18 cellular contexts compared by ENCODE assay signal in genomic region chr5:53733853-53734252, GRCh38.
DNase-seq lines count a peak whose midpoint lies in the region; ATAC-seq and TF ChIP-seq lines count a peak whose summit lies in the region.
"Had no signal": no experiment of that assay in that cellular context is flagged by ENCODE, and none has a peak within 500 bp of the region (broad histone marks: within the 10 kb centered on the region; RNA-seq: fewer than 3 reads in every experiment).

No MANE protein-coding gene starts in this region.

- H3K4me2 ChIP-seq in GM23338 (no peak overlapping the region), PC-3 (ENCODE audit: low read length) (no peak overlapping the region)
- H3K4me2 ChIP-seq: BLaER1 had no signal

- H3K36me3 ChIP-seq in Caco-2 (ENCODE audit: control insufficient read depth, insufficient read depth, low read length) = no peaks in the 10 kb centered on the region
- no peaks in the 10 kb centered on the region for H3K36me3 ChIP-seq in GM23338 (ENCODE audit: insufficient read depth)
- H3K36me3 ChIP-seq in PC-3 (ENCODE audit: low read depth, low read length) = no peaks in the 10 kb centered on the region
- H3K36me3 ChIP-seq in aorta (ENCODE audit: control insufficient read depth in 1 of 2, insufficient read depth in 2 of 2, low read length in 1 of 2) = no peaks in the 10 kb centered on the region
- H3K36me3 ChIP-seq: BLaER1, esophagus squamous epithelium, heart right ventricle, left lung had no signal

- TF ChIP-seq CTCF in Caco-2 (IDR thresholded peaks at IDR 0.05; ENCODE audit: insufficient read depth in 1 of 2, low read depth in 1 of 2, low read length in 1 of 2, severe bottlenecking in 1 of 2, unreplicated experiment in 1 of 2) (peak; percentile 41 to 62), GM23338 (conservative IDR thresholded peaks at IDR 0.05; ENCODE audit: low read depth in 2 of 2) (peak; percentile 36 to 60), PC-3 (conservative IDR thresholded peaks at IDR 0.05; ENCODE audit: low read depth, low read length) (peak; percentile 33; the same call in 1 of the 2 replicates), foreskin keratinocyte (conservative IDR thresholded peaks at IDR 0.05) (peak; percentile 48), progenitor cell of endocrine pancreas (IDR thresholded peaks at IDR 0.05; ENCODE audit: unreplicated experiment) (no peak)

- no peak overlapping the region for H3K9ac ChIP-seq in PC-3 (ENCODE audit: low read length)
- H3K9ac ChIP-seq: BLaER1 had no signal

- H3K27me3 ChIP-seq in Caco-2 (replicated peaks; ENCODE audit: control insufficient read depth, insufficient read depth, low read length) (no peaks in the 10 kb centered on the region), GM23338 (ENCODE audit: insufficient read depth) (no peaks in the 10 kb centered on the region), PC-3 (ENCODE audit: low read length) (no peaks in the 10 kb centered on the region), foreskin keratinocyte (peaks cover 4% of the 10 kb centered on the region), aorta (ENCODE audit: control insufficient read depth in 1 of 2, insufficient read depth in 2 of 2, low read length in 1 of 2) (no peaks in the 10 kb centered on the region)
- H3K27me3 ChIP-seq: BLaER1, esophagus squamous epithelium, heart right ventricle, left lung had no signal

- H3K36me3 Mint-ChIP-seq in Caco-2 (ENCODE audit: insufficient read depth, unreplicated experiment) (no peaks in the 10 kb centered on the region), GM23338 (ENCODE audit: low read depth) (no peaks in the 10 kb centered on the region; the same call in 2 of the 3 replicates), progenitor cell of endocrine pancreas (ENCODE audit: insufficient read depth) (no peaks in the 10 kb centered on the region)
- H3K36me3 Mint-ChIP-seq: T-cell had no signal

- ATAC-seq in GM23338 (peak; percentile 82), PC-3 (peak; percentile 50), foreskin keratinocyte (peak; percentile 33), aorta (ENCODE audit: low FRiP score) (no peak)
- ATAC-seq: heart right ventricle, left lung, Panc1, T-cell had no signal

- H3K27ac ChIP-seq in GM23338 (ENCODE audit: low read depth) (no peak overlapping the region), PC-3 (ENCODE audit: low read length) (no peak overlapping the region), foreskin keratinocyte (no peak overlapping the region), aorta (ENCODE audit: low read depth in 1 of 2, low read length in 2 of 2) (no peak overlapping the region)
- H3K27ac ChIP-seq: esophagus squamous epithelium, heart right ventricle, left lung had no signal

- H4K20me1 ChIP-seq in GM23338 (replicated peaks; ENCODE audit: insufficient read depth) (no peaks in the 10 kb centered on the region), PC-3 (ENCODE audit: low read length) (no peaks in the 10 kb centered on the region)
- H4K20me1 ChIP-seq: BLaER1 had no signal

- H3F3A ChIP-seq in GM23338 (replicated peaks; ENCODE audit: low read depth) (no peaks in the 10 kb centered on the region), PC-3 (ENCODE audit: low read length, unreplicated experiment) (no peaks in the 10 kb centered on the region)

- peak in 1 of 2 experiments; percentile 35 for DNase-seq in Caco-2
- DNase-seq in GM23338 (ENCODE audit: low spot score) = peak; percentile 29
- peak; percentile 6 for DNase-seq in PC-3
- peak in 1 of 2 donors; percentile 24 for DNase-seq in foreskin keratinocyte
- no peak for DNase-seq in T1000 (lab: John Stamatoyannopoulos, UW)
- DNase-seq in aorta = no peak
- DNase-seq in NCI-H774 (lab: John Stamatoyannopoulos, UW) = no peak
- DNase-seq in progenitor cell of endocrine pancreas (ENCODE audit: low spot score, unreplicated experiment) = no peak
- DNase-seq: activated CD4-positive, CD25-positive, alpha-beta regulatory T cell treated with anti-CD3 and anti-CD28 coated beads, Interleukin-2, amount 50 U/mL, for 72 hours; activated CD8-positive, alpha-beta memory T cell treated with anti-CD3 and anti-CD28 coated beads, Interleukin-2, amount 50 U/mL, for 4 hours; activated naive CD4-positive, alpha-beta T cell; esophagus squamous epithelium; heart right ventricle; left lung; stimulated activated CD4-positive, alpha-beta T cell treated with anti-CD3 and anti-CD28 coated beads, Interleukin-4, amount 100 ng/mL, for 1 hour; T-cell had no signal

- no peak overlapping the region for H3K4me3 ChIP-seq in Caco-2 (ENCODE audit: low read depth, low read length)
- no peak overlapping the region for H3K4me3 ChIP-seq in GM23338
- no peak overlapping the region for H3K4me3 ChIP-seq in PC-3 (ENCODE audit: low read length)
- no peak overlapping the region for H3K4me3 ChIP-seq in aorta (ENCODE audit: low read length in 2 of 2)
- H3K4me3 ChIP-seq: BLaER1, esophagus squamous epithelium, heart right ventricle, left lung had no signal

- H3K9me3 ChIP-seq in Caco-2 (no peaks in the 10 kb centered on the region), PC-3 (ENCODE audit: low read length) (no peaks in the 10 kb centered on the region), aorta (ENCODE audit: control insufficient read depth, low read length) (peaks cover 1% of the 10 kb centered on the region)
- H3K9me3 ChIP-seq: esophagus squamous epithelium, left lung had no signal

- H3K27me3 Mint-ChIP-seq in Caco-2 (ENCODE audit: insufficient read depth, unreplicated experiment) (no peaks in the 10 kb centered on the region), GM23338 (ENCODE audit: insufficient read depth, low read depth, poor library complexity) (peaks cover 5% of the 10 kb centered on the region), progenitor cell of endocrine pancreas (no peaks in the 10 kb centered on the region)

- H3K79me2 ChIP-seq in GM23338 (replicated peaks; ENCODE audit: insufficient read depth) = no peaks in the 10 kb centered on the region
- H3K79me2 ChIP-seq in PC-3 (ENCODE audit: low read length) = no peaks in the 10 kb centered on the region

- CTCF ChIA-PET in Caco-2 (lab: Charles Lee) (interaction anchor here (1.1 kb wide), 2 partner anchors 33 to 256 kb away, joined by 3 to 4 read pairs; no protein-coding TSS in a partner anchor), PC-3 (lab: Charles Lee) (no interaction called here)

- H3K4me1 ChIP-seq in Caco-2 (no peaks in the 10 kb centered on the region), GM23338 (ENCODE audit: insufficient read depth) (no peaks in the 10 kb centered on the region), PC-3 (ENCODE audit: insufficient read depth, low read length) (no peaks in the 10 kb centered on the region), foreskin keratinocyte (no peaks in the 10 kb centered on the region), aorta (ENCODE audit: control insufficient read depth in 1 of 2, insufficient read depth in 2 of 2, low read length in 2 of 2) (no peaks in the 10 kb centered on the region)
- H3K4me1 ChIP-seq: esophagus squamous epithelium, left lung had no signal

- 46 to 69% methylated on average over 1 of the region's 1 CpG for WGBS in aorta, 2 donors

- BruUV-seq in Caco-2 (replicated peaks; lab: Mats Ljungman, UMichigan) (no TSS peak), PC-3 (replicated peaks; lab: Mats Ljungman, UMichigan) (no TSS peak)

- H3K9me3 Mint-ChIP-seq in Caco-2 (ENCODE audit: unreplicated experiment) (no peaks in the 10 kb centered on the region), GM23338 (no peaks in the 10 kb centered on the region; the same call in 2 of the 3 replicates), progenitor cell of endocrine pancreas (ENCODE audit: low read depth) (no peaks in the 10 kb centered on the region)

- intact Hi-C loops in Caco-2 (cut with micrococcal nuclease; ENCODE audit: unreplicated experiment) (loop anchor here (2.0 to 10.0 kb wide), 3 partner anchors 137 to 331 kb away; no protein-coding TSS in a partner anchor), PC-3 (cut with micrococcal nuclease) (loop anchor here (10.0 kb wide), 1 partner anchor 131 kb away; no protein-coding TSS in a partner anchor), aorta (cut with DNase I) (no loop called here)

- H2AFZ ChIP-seq in GM23338 (no peak overlapping the region), PC-3 (ENCODE audit: low read length) (no peak overlapping the region)

- H3K4me1 Mint-ChIP-seq in Caco-2 (ENCODE audit: low read depth, unreplicated experiment) = no peaks in the 10 kb centered on the region
- H3K4me1 Mint-ChIP-seq in GM23338 = no peaks in the 10 kb centered on the region
- no peaks in the 10 kb centered on the region for H3K4me1 Mint-ChIP-seq in progenitor cell of endocrine pancreas (ENCODE audit: low read depth)

- H3K4me3 Mint-ChIP-seq in Caco-2 (ENCODE audit: unreplicated experiment) (no peak overlapping the region), GM23338 (no peak overlapping the region), progenitor cell of endocrine pancreas (ENCODE audit: low read depth) (no peak overlapping the region)
- H3K4me3 Mint-ChIP-seq: T-cell had no signal

- H3K9me2 ChIP-seq in GM23338 (ENCODE audit: insufficient read depth) (peaks cover 5% of the 10 kb centered on the region; the same call in 1 of the 2 replicates), PC-3 (replicated peaks; ENCODE audit: low read length) (no peaks in the 10 kb centered on the region)

- no peak overlapping the region for H3K27ac Mint-ChIP-seq in Caco-2 (ENCODE audit: unreplicated experiment)
- no peak overlapping the region for H3K27ac Mint-ChIP-seq in GM23338
- no peak overlapping the region for H3K27ac Mint-ChIP-seq in progenitor cell of endocrine pancreas
- H3K27ac Mint-ChIP-seq: T-cell had no signal

- POLR2A ChIA-PET in Caco-2 (lab: Charles Lee) = no interaction called here
- POLR2A ChIA-PET in PC-3 (lab: Charles Lee; ENCODE audit: unreplicated experiment) = no interaction called here

TF ChIP-seq in GM23338, 12 proteins besides CTCF, POLR2A, EP300 and RAD21 (continues in another document):
- TF ChIP-seq NANOG (IDR thresholded peaks at IDR 0.05; ENCODE audit: borderline replicate concordance) (no peak), POLR2AphosphoS5 (IDR thresholded peaks at IDR 0.05; ENCODE audit: low read depth) (no peak)

Comparison
In these comparisons a context has a peak if more than half of its experiments do, and no peak if none do; other contexts are left out.
1. DNase-seq: peak in GM23338 (single experiment) and PC-3 (single experiment); none in T1000 (single experiment), aorta (0 of 2), NCI-H774 (single experiment) and progenitor cell of endocrine pancreas (single experiment).
2. intact Hi-C loops: an anchor here in Caco-2 (2.0 to 10.0 kb wide) and PC-3 (10.0 kb wide); none called in aorta.